Comparison of ENCODE assay signal across 19 cellular contexts in genomic region chr15:45549831-45550230, GRCh38. TPM values are rescaled to one million over a fixed set of nuclear protein-coding genes. Genes with fewer than 3 reads are reported as not detected.
A peak's percentile ranks its signal among the peaks of the same experiment; 100 is the strongest.
DNase-seq lines count a peak whose midpoint lies in the region; FAIRE-seq and TF ChIP-seq lines count a peak whose summit lies in the region.
"Had no signal": no experiment of that assay in that cellular context is flagged by ENCODE, and none has a peak within 500 bp of the region (broad histone marks: within the 10 kb centered on the region; RNA-seq: fewer than 3 reads in every experiment).

No MANE protein-coding gene starts in this region.

- no peaks in the 10 kb centered on the region for H3K9me3 ChIP-seq in vagina
- H3K9me3 ChIP-seq: SJSA1, transverse colon had no signal

- TF ChIP-seq CTCF in fibroblast of pulmonary artery (IDR thresholded peaks at IDR 0.05; ENCODE audit: low read length, missing control alignments) (no peak), mesothelial cell of epicardium (IDR thresholded peaks at IDR 0.05; ENCODE audit: unreplicated experiment) (no peak), vagina (IDR thresholded peaks at IDR 0.05) (no peak)

- H3K9me3 Mint-ChIP-seq in mesothelial cell of epicardium: no peaks in the 10 kb centered on the region
- H3K9me3 Mint-ChIP-seq: CD4-positive, alpha-beta T cell; natural killer cell; stimulated activated effector memory CD8-positive, alpha-beta T cell treated with anti-CD3 and anti-CD28 coated beads, Interleukin-12 subunit alpha, Interleukin-12 subunit beta, amount 100 ng/mL, for 72 hours had no signal

- H3K4me3 ChIP-seq in fibroblast of pulmonary artery (replicated peaks; ENCODE audit: low read depth, low read length): no peak overlapping the region
- H3K4me3 ChIP-seq in vagina: no peak overlapping the region
- H3K4me3 ChIP-seq: SJSA1, transverse colon had no signal

- no peak overlapping the region for H3K4me3 Mint-ChIP-seq in mesothelial cell of epicardium
- H3K4me3 Mint-ChIP-seq: CD4-positive, alpha-beta T cell; natural killer cell; stimulated activated effector memory CD8-positive, alpha-beta T cell treated with anti-CD3 and anti-CD28 coated beads, Interleukin-12 subunit alpha, Interleukin-12 subunit beta, amount 100 ng/mL, for 72 hours had no signal

- intact Hi-C loops in vagina (cut with DNase I): no loop called here

- no peaks in the 10 kb centered on the region for H3K36me3 Mint-ChIP-seq in mesothelial cell of epicardium
- H3K36me3 Mint-ChIP-seq: natural killer cell; stimulated activated effector memory CD8-positive, alpha-beta T cell treated with anti-CD3 and anti-CD28 coated beads, Interleukin-12 subunit alpha, Interleukin-12 subunit beta, amount 100 ng/mL, for 72 hours had no signal

- H3K36me3 ChIP-seq in vagina: no peaks in the 10 kb centered on the region
- H3K36me3 ChIP-seq: SJSA1, transverse colon had no signal

- H3K27ac ChIP-seq in vagina: no peak overlapping the region
- H3K27ac ChIP-seq: SJSA1, transverse colon had no signal

- H3K27me3 ChIP-seq in vagina: no peaks in the 10 kb centered on the region
- H3K27me3 ChIP-seq: transverse colon had no signal

- H3K27ac Mint-ChIP-seq in mesothelial cell of epicardium: no peak overlapping the region
- H3K27ac Mint-ChIP-seq: CD4-positive, alpha-beta T cell; natural killer cell; progenitor cell of endocrine pancreas; stimulated activated effector memory CD8-positive, alpha-beta T cell treated with anti-CD3 and anti-CD28 coated beads, Interleukin-12 subunit alpha, Interleukin-12 subunit beta, amount 100 ng/mL, for 72 hours had no signal

- peaks cover 10% of the 10 kb centered on the region for H3K4me1 ChIP-seq in vagina
- H3K4me1 ChIP-seq: SJSA1, transverse colon had no signal

- FAIRE-seq in urothelium cell line (lab: Jason Lieb, UNC): no peak
- FAIRE-seq: frontal cortex had no signal

- TF ChIP-seq POLR2A in vagina (IDR thresholded peaks at IDR 0.05): no peak

- H3K4me1 Mint-ChIP-seq in mesothelial cell of epicardium: peaks cover 1% of the 10 kb centered on the region
- H3K4me1 Mint-ChIP-seq: natural killer cell; stimulated activated effector memory CD8-positive, alpha-beta T cell treated with anti-CD3 and anti-CD28 coated beads, Interleukin-12 subunit alpha, Interleukin-12 subunit beta, amount 100 ng/mL, for 72 hours had no signal

- DNase-seq in HCEC 1CT (peak; percentile 52), T1000 (lab: John Stamatoyannopoulos, UW) (peak; percentile 34), fibroblast of pulmonary artery (ENCODE audit: low read depth) (peak; percentile 5), urothelium cell line (ENCODE audit: low spot score) (peak; percentile 28), NCI-H146 treated with DMSO at 0.1 percent for 48 hours (lab: John Stamatoyannopoulos, UW; ENCODE audit: unreplicated experiment) (no peak), mesothelial cell of epicardium (ENCODE audit: low spot score in 2 of 2, unreplicated experiment in 2 of 2) (no peak), vagina (ENCODE audit: extremely low spot score in 2 of 2) (no peak)
- DNase-seq: activated CD4-positive, CD25-positive, alpha-beta regulatory T cell treated with anti-CD3 and anti-CD28 coated beads, Interleukin-2, amount 50 U/mL, for 72 hours; CD4-positive, alpha-beta T cell; DMS79 treated with DMSO at 0.1 percent for 48 hours; Kasumi-1; natural killer cell; NCI-H1694 treated with DMSO at 0.1 percent for 48 hours; NCI-H446 treated with DMSO at 0.1 percent for 48 hours; transverse colon had no signal

- H3K27me3 Mint-ChIP-seq in mesothelial cell of epicardium (ENCODE audit: low read depth): peaks cover 16% of the 10 kb centered on the region

RNA-seq across cellular contexts. Expression of gene SLC30A4, which starts 27.3 kb away (rescaled TPM):
- total RNA-seq in mesothelial cell of epicardium (14.9 to 15.4 TPM (median 15.0 TPM) in 3 replicates), vagina (10.3 TPM)

RNA-seq across cellular contexts. Expression of gene BLOC1S6, which starts 37.3 kb away (rescaled TPM):
- 41.7 to 44.3 TPM (median 43.6 TPM) in 3 replicates for total RNA-seq in mesothelial cell of epicardium
- total RNA-seq in vagina: 45.2 TPM

Comparison
In these comparisons a context has a peak if more than half of its experiments do, and no peak if none do; other contexts are left out.
1. DNase-seq: peak in HCEC 1CT (single experiment), T1000 (single experiment), fibroblast of pulmonary artery (single experiment) and urothelium cell line (single experiment); none in NCI-H146 treated with DMSO at 0.1 percent for 48 hours (single experiment), mesothelial cell of epicardium (0 of 2) and vagina (0 of 2).